In genomic region chr1:116393015-116393414, GRCh38 we compare ENCODE assay signal across 23 cellular contexts. TPM values are rescaled to one million over a fixed set of nuclear protein-coding genes. Genes with fewer than 3 reads are reported as not detected.
DNase-seq lines count a peak whose midpoint lies in the region; ATAC-seq lines count a peak whose summit lies in the region.
"Had no signal": no experiment of that assay in that cellular context is flagged by ENCODE, and none has a peak within 500 bp of the region (broad histone marks: within the 10 kb centered on the region; RNA-seq: fewer than 3 reads in every experiment).

No MANE protein-coding gene starts in this region.

- no peak overlapping the region for H3K4me2 ChIP-seq in Karpas-422 (ENCODE audit: low read depth, low read length, poor library complexity, severe bottlenecking)

- H2AFZ ChIP-seq in Karpas-422 (ENCODE audit: low read length), result no peak overlapping the region

- DNase-seq in T-helper 1 cell (no peak), Karpas-422 (no peak), myocyte (ENCODE audit: low read depth) (peak; percentile 59), left lobe of liver (ENCODE audit: low spot score) (no peak), middle frontal gyrus (ENCODE audit: extremely low spot score, low spot score) (no peak)
- DNase-seq in activated naive CD8-positive, alpha-beta T cell treated with anti-CD3 and anti-CD28 coated beads, Interleukin-2, amount 50 U/mL, for 24 hours, result no peak
- no peak for DNase-seq in natural killer cell treated with Interleukin-12 subunit alpha and Interleukin-12 subunit beta and Interleukin-15 and Interleukin-18, amount 100 ng/mL, for 72 hours (ENCODE audit: low spot score)
- DNase-seq: activated CD8-positive, alpha-beta memory T cell treated with anti-CD3 and anti-CD28 coated beads for 24 hours; activated T-cell treated with anti-CD3 and anti-CD28 coated beads, Interleukin-2, amount 50 U/mL, for 72 hours; NCI-H1694; NCI-H226; SHP77; spleen; substantia nigra; uterus; WERI-Rb-1 had no signal

- peaks cover 90% of the 10 kb centered on the region for H4K20me1 ChIP-seq in Karpas-422 (ENCODE audit: insufficient read depth, low read depth, low read length)

- no peaks in the 10 kb centered on the region for H3K27me3 ChIP-seq in Karpas-422 (ENCODE audit: low read length)
- H3K27me3 ChIP-seq: neutrophil, spleen, uterus had no signal

- H3K4me3 Mint-ChIP-seq in T-helper 1 cell treated with Interleukin-12 subunit alpha and Interleukin-12 subunit beta and Interleukin-4 antibody, amounts not matched to agents 30 μg/mL and 1 μg/mL, for 36 hours, result no peak overlapping the region
- H3K4me3 Mint-ChIP-seq in activated naive CD8-positive, alpha-beta T cell treated with anti-CD3 and anti-CD28 coated beads, Interleukin-2, amount 50 U/mL, for 24 hours, result no peak overlapping the region
- H3K4me3 Mint-ChIP-seq in natural killer cell treated with Interleukin-12 subunit alpha and Interleukin-12 subunit beta and Interleukin-15 and Interleukin-18, amount 100 ng/mL, for 72 hours, result no peak overlapping the region
- H3K4me3 Mint-ChIP-seq: activated T-cell treated with anti-CD3 and anti-CD28 coated beads, Interleukin-2, amount 50 U/mL, for 72 hours; B cell had no signal

- H3K27me3 Mint-ChIP-seq in T-helper 1 cell treated with Interleukin-12 subunit alpha and Interleukin-12 subunit beta and Interleukin-4 antibody, amounts not matched to agents 30 μg/mL and 1 μg/mL, for 36 hours (ENCODE audit: low read depth), result no peaks in the 10 kb centered on the region
- H3K27me3 Mint-ChIP-seq in activated naive CD8-positive, alpha-beta T cell treated with anti-CD3 and anti-CD28 coated beads, Interleukin-2, amount 50 U/mL, for 24 hours, result no peaks in the 10 kb centered on the region
- no peaks in the 10 kb centered on the region for H3K27me3 Mint-ChIP-seq in natural killer cell treated with Interleukin-12 subunit alpha and Interleukin-12 subunit beta and Interleukin-15 and Interleukin-18, amount 100 ng/mL, for 72 hours
- H3K27me3 Mint-ChIP-seq: B cell had no signal

- ATAC-seq in activated naive CD8-positive, alpha-beta T cell treated with anti-CD3 and anti-CD28 coated beads, Interleukin-2, amount 50 U/mL, for 24 hours, result no peak
- no peak for ATAC-seq in natural killer cell treated with Interleukin-12 subunit alpha and Interleukin-12 subunit beta and Interleukin-15 and Interleukin-18, amount 100 ng/mL, for 72 hours
- ATAC-seq in left lobe of liver, result no peak
- ATAC-seq: activated T-cell treated with anti-CD3 and anti-CD28 coated beads, Interleukin-2, amount 50 U/mL, for 72 hours; esophagus mucosa; K562 had no signal

- H3K36me3 Mint-ChIP-seq in T-helper 1 cell treated with Interleukin-12 subunit alpha and Interleukin-12 subunit beta and Interleukin-4 antibody, amounts not matched to agents 30 μg/mL and 1 μg/mL, for 36 hours (ENCODE audit: low read depth), result peaks cover 73% of the 10 kb centered on the region
- peaks cover 87% of the 10 kb centered on the region for H3K36me3 Mint-ChIP-seq in activated naive CD8-positive, alpha-beta T cell treated with anti-CD3 and anti-CD28 coated beads, Interleukin-2, amount 50 U/mL, for 24 hours (ENCODE audit: low read depth)
- H3K36me3 Mint-ChIP-seq in natural killer cell treated with Interleukin-12 subunit alpha and Interleukin-12 subunit beta and Interleukin-15 and Interleukin-18, amount 100 ng/mL, for 72 hours, result peaks cover 60% of the 10 kb centered on the region

- H3K27ac ChIP-seq in Karpas-422 (ENCODE audit: low read length), result peak overlapping the region; percentile 38; the same call in 1 of the 2 replicates
- H3K27ac ChIP-seq: 22Rv1, neutrophil, spleen, uterus, WERI-Rb-1 had no signal

- no peak overlapping the region for H3K9ac ChIP-seq in Karpas-422 (ENCODE audit: low read length)

- H3K4me3 ChIP-seq in Karpas-422 (ENCODE audit: low read length), result no peak overlapping the region
- H3K4me3 ChIP-seq: HAP-1, K562, spleen, uterus had no signal

- H3K9me3 Mint-ChIP-seq in T-helper 1 cell treated with Interleukin-12 subunit alpha and Interleukin-12 subunit beta and Interleukin-4 antibody, amounts not matched to agents 30 μg/mL and 1 μg/mL, for 36 hours, result no peaks in the 10 kb centered on the region
- no peaks in the 10 kb centered on the region for H3K9me3 Mint-ChIP-seq in activated naive CD8-positive, alpha-beta T cell treated with anti-CD3 and anti-CD28 coated beads, Interleukin-2, amount 50 U/mL, for 24 hours
- no peaks in the 10 kb centered on the region for H3K9me3 Mint-ChIP-seq in natural killer cell treated with Interleukin-12 subunit alpha and Interleukin-12 subunit beta and Interleukin-15 and Interleukin-18, amount 100 ng/mL, for 72 hours
- H3K9me3 Mint-ChIP-seq: activated T-cell treated with anti-CD3 and anti-CD28 coated beads, Interleukin-2, amount 50 U/mL, for 72 hours had no signal

- H3K79me2 ChIP-seq in Karpas-422 (ENCODE audit: low read length), result peaks cover 18% of the 10 kb centered on the region

- H3K27ac Mint-ChIP-seq in T-helper 1 cell treated with Interleukin-12 subunit alpha and Interleukin-12 subunit beta and Interleukin-4 antibody, amounts not matched to agents 30 μg/mL and 1 μg/mL, for 36 hours, result peak overlapping the region; percentile 18
- H3K27ac Mint-ChIP-seq in activated naive CD8-positive, alpha-beta T cell treated with anti-CD3 and anti-CD28 coated beads, Interleukin-2, amount 50 U/mL, for 24 hours, result peak overlapping the region; percentile 8
- H3K27ac Mint-ChIP-seq in natural killer cell treated with Interleukin-12 subunit alpha and Interleukin-12 subunit beta and Interleukin-15 and Interleukin-18, amount 100 ng/mL, for 72 hours, result no peak overlapping the region
- H3K27ac Mint-ChIP-seq: activated T-cell treated with anti-CD3 and anti-CD28 coated beads, Interleukin-2, amount 50 U/mL, for 72 hours; B cell had no signal

- no peaks in the 10 kb centered on the region for H3K9me2 ChIP-seq in Karpas-422 (replicated peaks; ENCODE audit: insufficient read depth, low read length)

- no peaks in the 10 kb centered on the region for H3K9me3 ChIP-seq in Karpas-422 (ENCODE audit: low read length)
- H3K9me3 ChIP-seq: HAP-1, neutrophil, spleen, uterus had no signal

- peaks cover 100% of the 10 kb centered on the region for H3K36me3 ChIP-seq in Karpas-422 (ENCODE audit: insufficient read depth, low read length)
- H3K36me3 ChIP-seq: uterus had no signal

- peaks cover 19% of the 10 kb centered on the region; the same call in 1 of the 2 replicates for H3K4me1 ChIP-seq in Karpas-422 (ENCODE audit: low read length)
- H3K4me1 ChIP-seq: HAP-1, spleen, uterus had no signal

- H3K4me1 Mint-ChIP-seq in T-helper 1 cell treated with Interleukin-12 subunit alpha and Interleukin-12 subunit beta and Interleukin-4 antibody, amounts not matched to agents 30 μg/mL and 1 μg/mL, for 36 hours (ENCODE audit: low read depth), result peaks cover 35% of the 10 kb centered on the region
- peaks cover 35% of the 10 kb centered on the region for H3K4me1 Mint-ChIP-seq in activated naive CD8-positive, alpha-beta T cell treated with anti-CD3 and anti-CD28 coated beads, Interleukin-2, amount 50 U/mL, for 24 hours
- peaks cover 21 to 45% of the 10 kb centered on the region in 2 donors for H3K4me1 Mint-ChIP-seq in natural killer cell treated with Interleukin-12 subunit alpha and Interleukin-12 subunit beta and Interleukin-15 and Interleukin-18, amount 100 ng/mL, for 72 hours (ENCODE audit: low read depth in 2 of 2)

RNA-seq across cellular contexts. Expression of gene ATP1A1, which starts 20.0 kb away (rescaled TPM):
- 931 and 967 TPM in 2 replicates for total RNA-seq in Karpas-422 (2014; rRNA removed; shearing (Covaris generic); ENCODE audit: low replicate concordance)
- total RNA-seq in myocyte (235 and 302 TPM in 2 replicates), left lobe of liver (110 TPM)
- polyA plus RNA-seq in myocyte (2012), result 275 TPM
- total RNA-seq in natural killer cell treated with Interleukin-12 subunit alpha and Interleukin-12 subunit beta and Interleukin-15 and Interleukin-18, amount 100 ng/mL, for 72 hours, result 100 to 1,000 TPM; 208 to 285 TPM

Comparison
In these comparisons a context has a peak if more than half of its experiments do, and no peak if none do; other contexts are left out.
1. H3K27ac Mint-ChIP-seq: peak in T-helper 1 cell treated with Interleukin-12 subunit alpha and Interleukin-12 subunit beta and Interleukin-4 antibody, amounts not matched to agents 30 μg/mL and 1 μg/mL, for 36 hours (single experiment) and activated naive CD8-positive, alpha-beta T cell treated with anti-CD3 and anti-CD28 coated beads, Interleukin-2, amount 50 U/mL, for 24 hours (single experiment); none in natural killer cell treated with Interleukin-12 subunit alpha and Interleukin-12 subunit beta and Interleukin-15 and Interleukin-18, amount 100 ng/mL, for 72 hours (0 of 2).